Comparison of ENCODE assay signal across 10 cellular contexts in the genomic region with DNA sequence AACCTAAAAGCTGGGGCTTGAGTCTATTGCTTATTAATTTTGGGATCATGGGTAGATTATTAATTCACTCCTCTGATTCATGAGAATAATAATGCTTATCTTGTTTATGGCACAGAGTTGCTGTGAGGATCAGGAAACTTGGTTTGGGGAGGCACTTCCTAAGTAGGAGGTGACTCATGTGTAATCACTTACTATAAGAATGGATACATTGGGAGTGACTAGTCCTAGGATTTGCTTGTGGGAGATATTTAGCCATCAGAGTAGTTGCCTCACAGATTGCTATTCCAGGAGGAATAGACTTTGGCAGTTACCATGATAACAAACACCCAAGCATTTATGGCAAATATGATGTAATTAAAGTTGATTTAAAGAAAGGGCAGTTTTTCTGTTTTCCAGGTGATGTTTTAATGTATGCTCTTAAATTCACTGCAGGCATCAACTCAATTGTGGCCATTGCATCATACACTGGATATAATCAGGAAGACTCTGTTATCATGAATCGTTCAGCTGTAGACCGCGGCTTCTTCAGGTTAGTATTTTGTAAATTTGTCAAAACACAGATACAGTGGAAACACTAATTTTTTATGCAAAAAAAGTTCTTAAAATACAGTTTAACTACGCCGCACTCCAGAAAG. TPM values are rescaled to one million over a fixed set of nuclear protein-coding genes. Genes with fewer than 3 reads are reported as not detected.
A peak's percentile ranks its signal among the peaks of the same experiment; 100 is the strongest.
DNase-seq lines count a peak whose midpoint lies in the region; ATAC-seq, FAIRE-seq and TF ChIP-seq lines count a peak whose summit lies in the region.
"Had no signal": no experiment of that assay in that cellular context is flagged by ENCODE, and none has a peak within 500 bp of the region (broad histone marks: within the 10 kb centered on the region; RNA-seq: fewer than 3 reads in every experiment).

No MANE protein-coding gene starts in this region.

- CTCF ChIA-PET in K562 (lab: Yijun Ruan, JAX; ENCODE audit: low intra/inter-chr PET ratio), result no interaction called here

- no peak for TF ChIP-seq POLR2A in K562 (conservative IDR thresholded peaks at IDR 0.05)

- H3K4me3 Mint-ChIP-seq in stimulated activated naive CD8-positive, alpha-beta T cell treated with anti-CD3 and anti-CD28 coated beads, Interleukin-15, Interleukin-2, amounts not matched to agents 100 ng/mL and 50 ng/mL, for 24 hours, result no peak overlapping the region
- no peak overlapping the region for H3K4me3 Mint-ChIP-seq in immature natural killer cell

- H2AFZ ChIP-seq in K562 (ENCODE audit: low read depth, low read length), result no peak overlapping the region

- no peaks in the 10 kb centered on the region for H3K9me1 ChIP-seq in K562 (ENCODE audit: control insufficient read depth, insufficient read depth, low read length)

- no peak for TF ChIP-seq CTCF in K562 (IDR thresholded peaks at IDR 0.05 in 2 of 3, conservative IDR thresholded peaks at IDR 0.05 in 1 of 3; ENCODE audit: insufficient read depth in 2 of 3, low read depth in 1 of 3, low read length in 3 of 3)

- POLR2A ChIA-PET in K562 (lab: Yijun Ruan, JAX), result no interaction called here

- H3K27ac ChIP-seq in K562 (ENCODE audit: extremely low read depth, low read depth, low read length), result no peak overlapping the region
- H3K27ac ChIP-seq: pancreas had no signal

- no peak for DNase-seq in stimulated activated naive CD8-positive, alpha-beta T cell treated with anti-CD3 and anti-CD28 coated beads, Interleukin-15, Interleukin-2, amounts not matched to agents 100 U/mL and 50 U/mL, for 24 hours
- DNase-seq in K562 (ENCODE audit: extremely low read depth in 1 of 4, low spot score in 3 of 4), result no peak
- DNase-seq in immature natural killer cell, result no peak
- DNase-seq in DMS79 (lab: John Stamatoyannopoulos, UW), result no peak
- no peak for DNase-seq in LoVo (ENCODE audit: low spot score)
- DNase-seq: pancreas, T-helper 9 cell had no signal

- no peaks in the 10 kb centered on the region for H3K4me1 Mint-ChIP-seq in stimulated activated naive CD8-positive, alpha-beta T cell treated with anti-CD3 and anti-CD28 coated beads, Interleukin-15, Interleukin-2, amounts not matched to agents 100 ng/mL and 50 ng/mL, for 24 hours (ENCODE audit: low read depth)
- H3K4me1 Mint-ChIP-seq in immature natural killer cell, result peaks cover 2 to 35% of the 10 kb centered on the region in 2 donors

- intact Hi-C loops in K562 (cut with micrococcal nuclease), result no loop called here

- H3K36me3 ChIP-seq in K562 (ENCODE audit: control insufficient read depth, insufficient read depth, low read length), result peaks cover 94% of the 10 kb centered on the region

- in situ Hi-C loops in K562 (cut with MboI), result no loop called here

- H3K36me3 Mint-ChIP-seq in stimulated activated naive CD8-positive, alpha-beta T cell treated with anti-CD3 and anti-CD28 coated beads, Interleukin-15, Interleukin-2, amounts not matched to agents 100 ng/mL and 50 ng/mL, for 24 hours (ENCODE audit: low read depth), result peaks cover 85% of the 10 kb centered on the region
- peaks cover 20 to 68% (median 53%) of the 10 kb centered on the region in 3 donors for H3K36me3 Mint-ChIP-seq in immature natural killer cell

- no TSS peak for BruUV-seq in K562 (replicated peaks; lab: Mats Ljungman, UMichigan)

- no peaks in the 10 kb centered on the region for H3K27me3 Mint-ChIP-seq in stimulated activated naive CD8-positive, alpha-beta T cell treated with anti-CD3 and anti-CD28 coated beads, Interleukin-15, Interleukin-2, amounts not matched to agents 100 ng/mL and 50 ng/mL, for 24 hours
- peaks cover 0 to 2% (median 2%) of the 10 kb centered on the region in 3 donors for H3K27me3 Mint-ChIP-seq in immature natural killer cell (ENCODE audit: low read depth in 3 of 3)

- TF ChIP-seq RAD21 in K562 (CRISPR knock-in tag; conservative IDR thresholded peaks at IDR 0.05 in 1 of 2, IDR thresholded peaks at IDR 0.05 in 1 of 2), result no peak

- H4K20me1 ChIP-seq in K562 (replicated peaks; ENCODE audit: control insufficient read depth, insufficient read depth, low read length), result no peaks in the 10 kb centered on the region; the same call in 1 of the 2 replicates

- no peaks in the 10 kb centered on the region for H3K4me1 ChIP-seq in K562 (replicated peaks in 1 of 2; ENCODE audit: control insufficient read depth in 2 of 2, insufficient read depth in 2 of 2, low read length in 2 of 2)
- H3K4me1 ChIP-seq: pancreas had no signal

- H3K4me3 ChIP-seq in K562, result no peak overlapping the region
- H3K4me3 ChIP-seq: pancreas had no signal

- no peak for TF ChIP-seq EP300 in K562 (IDR thresholded peaks at IDR 0.05; ENCODE audit: low read length)

- H3K9me3 Mint-ChIP-seq in stimulated activated naive CD8-positive, alpha-beta T cell treated with anti-CD3 and anti-CD28 coated beads, Interleukin-15, Interleukin-2, amounts not matched to agents 100 ng/mL and 50 ng/mL, for 24 hours, result no peaks in the 10 kb centered on the region
- H3K9me3 Mint-ChIP-seq in immature natural killer cell, result no peaks in the 10 kb centered on the region

- no peak overlapping the region for H3K9ac ChIP-seq in K562 (ENCODE audit: insufficient read depth in 1 of 2, low read depth in 2 of 2, low read length in 2 of 2)

- no peaks in the 10 kb centered on the region; the same call in 2 of the 3 replicates for H3K79me2 ChIP-seq in K562 (ENCODE audit: control insufficient read depth, insufficient read depth, low read length)

- ATAC-seq in stimulated activated naive CD8-positive, alpha-beta T cell treated with anti-CD3 and anti-CD28 coated beads, Interleukin-15, Interleukin-2, amounts not matched to agents 100 U/mL and 50 U/mL, for 24 hours, result no peak
- ATAC-seq in K562, result no peak
- no peak for ATAC-seq in HG03025 (IDR thresholded peaks at IDR 0.05; ENCODE audit: low FRiP score, unreplicated experiment)
- ATAC-seq in HG02884 (IDR thresholded peaks at IDR 0.05; ENCODE audit: unreplicated experiment), result no peak

- no peak overlapping the region for H3K4me2 ChIP-seq in K562 (ENCODE audit: insufficient read depth, low read length)

- no peak for FAIRE-seq in K562 (lab: Jason Lieb, UNC)
- FAIRE-seq: pancreas had no signal

- no peaks in the 10 kb centered on the region for H3K27me3 ChIP-seq in K562 (ENCODE audit: control insufficient read depth in 2 of 2, insufficient read depth in 2 of 2, low read length in 2 of 2)
- H3K27me3 ChIP-seq: pancreas had no signal

- H3K27ac Mint-ChIP-seq in stimulated activated naive CD8-positive, alpha-beta T cell treated with anti-CD3 and anti-CD28 coated beads, Interleukin-15, Interleukin-2, amounts not matched to agents 100 ng/mL and 50 ng/mL, for 24 hours, result peak overlapping the region; percentile 18
- H3K27ac Mint-ChIP-seq in immature natural killer cell, result peak overlapping the region in 5 of 6 donors; percentile 13 to 64 (median 38)

- no peaks in the 10 kb centered on the region for H3K9me3 ChIP-seq in K562 (replicated peaks; ENCODE audit: control insufficient read depth, insufficient read depth, low read depth, low read length)
- H3K9me3 ChIP-seq: pancreas had no signal

- 65% methylated on average over 5 of the region's 5 CpGs for WGBS in K562 (ENCODE audit: insufficient coverage, low coverage, missing lambda C conversion rate)

RNA-seq across cellular contexts. Expression of gene POLR2B, which starts 41.9 kb away (rescaled TPM):
- 125 and 404 TPM in 2 replicates for total RNA-seq in K562 (2011; cell fraction: chromatin; rRNA removed; ENCODE audit: low replicate concordance)
- 50.9 and 59.2 TPM in 2 replicates for total RNA-seq in K562 (2011; cell fraction: nucleolus; rRNA removed)
- total RNA-seq in K562 (2011; cell fraction: nucleoplasm; rRNA removed), result 92.2 and 102 TPM in 2 replicates
- total RNA-seq in K562 (2014; rRNA removed) (118 and 142 TPM in 2 replicates), K562 (2014; rRNA removed; fragmentation: Illumina TruSeq; extraction: Trizol) (158 and 177 TPM in 2 replicates), K562 (2015; rRNA removed; fragmentation: Illumina TruSeq; extraction: Trizol) (143 and 154 TPM in 2 replicates), K562 (2021) (134 TPM in 2 replicates)
- polyA plus RNA-seq in K562 (2011; rRNA removed) (192 and 208 TPM in 2 replicates), K562 (2014; fragmentation: Illumina TruSeq; extraction: Trizol) (136 and 140 TPM in 2 replicates), K562 (2014; fragmentation: Nextera tagmentation; extraction: Ambion mirVana) (100 to 1,000 TPM in 1 of 2 experiments, 10 to 100 TPM in 1; 60.9 to 108 TPM), K562 (2014; rRNA removed) (128 and 147 TPM in 2 replicates), immature natural killer cell (10 to 100 TPM; 40.7 to 71.6 (median 68.8) TPM)
- polyA plus RNA-seq in K562 (2011; cell fraction: cytosol; rRNA removed), result 43.2 and 88.2 TPM in 2 replicates
- polyA plus RNA-seq in K562 (2011; cell fraction: nucleus; rRNA removed), result 195 and 415 TPM in 2 replicates
- 92.3 and 108 TPM in 2 replicates for polyA plus RNA-seq in K562 (2012)
- 237 and 245 TPM in 2 replicates for polyA minus RNA-seq in K562 (2011; rRNA and poly(A)+ RNA removed)
- polyA minus RNA-seq in K562 (2011; cell fraction: cytosol; rRNA and poly(A)+ RNA removed), result 61.9 and 62.2 TPM in 2 replicates
- polyA minus RNA-seq in K562 (2011; cell fraction: nucleus; rRNA and poly(A)+ RNA removed), result 61.3 and 147 TPM in 2 replicates

RNA-seq across cellular contexts. Expression of gene NOA1, which starts 43.2 kb away (rescaled TPM):
- 7.9 and 14.0 TPM in 2 replicates for total RNA-seq in K562 (2011; cell fraction: chromatin; rRNA removed; ENCODE audit: low replicate concordance)
- 14.3 and 17.8 TPM in 2 replicates for total RNA-seq in K562 (2011; cell fraction: nucleolus; rRNA removed)
- 11.2 and 12.8 TPM in 2 replicates for total RNA-seq in K562 (2011; cell fraction: nucleoplasm; rRNA removed)
- total RNA-seq in K562 (2014; rRNA removed) (26.6 and 28.2 TPM in 2 replicates), K562 (2014; rRNA removed; fragmentation: Illumina TruSeq; extraction: Trizol) (11.9 and 12.3 TPM in 2 replicates), K562 (2015; rRNA removed; fragmentation: Illumina TruSeq; extraction: Trizol) (13.5 and 14.7 TPM in 2 replicates), K562 (2021) (25.4 and 25.7 TPM in 2 replicates)
- polyA plus RNA-seq in K562 (2011; rRNA removed) (16.7 and 21.4 TPM in 2 replicates), K562 (2014; fragmentation: Illumina TruSeq; extraction: Trizol) (16.5 and 17.4 TPM in 2 replicates), K562 (2014; fragmentation: Nextera tagmentation; extraction: Ambion mirVana) (1 to 10 TPM; 2.6 to 3.9 TPM), K562 (2014; rRNA removed) (22.1 and 24.6 TPM in 2 replicates), immature natural killer cell (10 to 100 TPM; 12.2 to 18.9 (median 14.3) TPM)
- polyA plus RNA-seq in K562 (2011; cell fraction: cytosol; rRNA removed), result 19.8 and 26.9 TPM in 2 replicates
- polyA plus RNA-seq in K562 (2011; cell fraction: nucleus; rRNA removed), result 12.2 and 14.7 TPM in 2 replicates
- 14.5 and 32.7 TPM in 2 replicates for polyA plus RNA-seq in K562 (2012)
- 16.5 and 21.0 TPM in 2 replicates for polyA minus RNA-seq in K562 (2011; rRNA and poly(A)+ RNA removed)
- polyA minus RNA-seq in K562 (2011; cell fraction: cytosol; rRNA and poly(A)+ RNA removed), result 12.8 and 14.0 TPM in 2 replicates
- polyA minus RNA-seq in K562 (2011; cell fraction: nucleus; rRNA and poly(A)+ RNA removed), result 11.0 and 15.3 TPM in 2 replicates
